1 cellular context compared by ENCODE assay signal in genomic region chr15:43268111-43269105, GRCh38.
TF ChIP-seq lines count a peak whose summit lies in the region.

No MANE protein-coding gene starts in this region.

TF ChIP-seq in H1, 55 proteins besides CTCF, POLR2A, EP300 and RAD21:
- TF ChIP-seq RNF2 (IDR thresholded peaks at IDR 0.05; ENCODE audit: borderline replicate concordance, low read depth, low read length, missing control alignments, poor library complexity, severe bottlenecking): no peak
- no peak for TF ChIP-seq TEAD4 (IDR thresholded peaks at IDR 0.05; ENCODE audit: low read depth, low read length)
- no peak for TF ChIP-seq ASH2L (IDR thresholded peaks at IDR 0.05; ENCODE audit: low read length)
- TF ChIP-seq SP1 (IDR thresholded peaks at IDR 0.05; ENCODE audit: low read depth, low read length): no peak
- no peak for TF ChIP-seq POLR2AphosphoS5 (IDR thresholded peaks at IDR 0.05; ENCODE audit: low read depth, low read length)
- no peak for TF ChIP-seq MAFK (IDR thresholded peaks at IDR 0.05; ENCODE audit: low read depth, low read length)
- no peak for TF ChIP-seq TAF1 (IDR thresholded peaks at IDR 0.05; ENCODE audit: low read depth, low read length)
TF ChIP-seq in H1: peak in this region for 0.
